ENCODE assay signal across 3 cellular contexts in the genomic region with DNA sequence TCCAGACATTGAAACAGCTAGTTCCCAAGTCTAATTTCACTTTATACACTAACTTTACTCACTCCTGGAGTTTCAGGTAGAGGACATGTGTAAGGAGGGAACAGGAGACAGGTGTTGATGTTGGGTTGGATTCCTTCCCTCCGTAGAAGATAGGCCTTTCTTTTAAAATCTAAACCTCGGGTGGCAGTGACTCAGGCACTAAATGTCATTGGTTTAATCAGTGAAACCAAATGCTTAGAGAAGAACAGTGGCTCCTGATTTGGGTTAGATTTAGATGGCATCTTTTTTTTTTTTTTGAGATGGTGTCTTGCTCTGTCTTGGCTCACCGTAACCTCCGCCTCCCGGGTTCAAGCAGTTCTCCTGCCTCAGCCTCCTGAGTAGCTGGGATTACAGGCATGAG.
A peak's percentile ranks its signal among the peaks of the same experiment; 100 is the strongest.
TF ChIP-seq lines count a peak whose summit lies in the region.

No MANE protein-coding gene starts in this region.

TF ChIP-seq in GM23338, 12 proteins besides CTCF, POLR2A, EP300 and RAD21 (continues in another document):
- TF ChIP-seq JUNB (IDR thresholded peaks at IDR 0.05; ENCODE audit: unreplicated experiment) (no peak), STAT1 (IDR thresholded peaks at IDR 0.05; ENCODE audit: unreplicated experiment) (no peak), ETS1 (IDR thresholded peaks at IDR 0.05) (no peak), EZH2 (IDR thresholded peaks at IDR 0.05; ENCODE audit: low read depth, unreplicated experiment) (no peak), ZNF331 (CRISPR knock-in tag; IDR thresholded peaks at IDR 0.05; ENCODE audit: low read depth) (no peak), NANOG (IDR thresholded peaks at IDR 0.05; ENCODE audit: borderline replicate concordance) (no peak), CREB1 (CRISPR knock-in tag; IDR thresholded peaks at IDR 0.05; ENCODE audit: low read depth) (no peak), ZNF114 (CRISPR knock-in tag; IDR thresholded peaks at IDR 0.05) (no peak), EZH2phosphoT487 (IDR thresholded peaks at IDR 0.05; ENCODE audit: unreplicated experiment) (no peak)

TF ChIP-seq in K562, 482 proteins besides CTCF, POLR2A, EP300 and RAD21:
- TF ChIP-seq LCOR (CRISPR knock-in tag; IDR thresholded peaks at IDR 0.05): 0 out of 2 replicates have a peak, but pooled peaks have one; percentile 40
- peak; percentile 35; the same call in 1 of the 2 replicates for TF ChIP-seq CBFA2T3 (IDR thresholded peaks at IDR 0.05)
- no peak for TF ChIP-seq RBM34 (IDR thresholded peaks at IDR 0.05; ENCODE audit: borderline replicate concordance, insufficient read depth, low read length)
- TF ChIP-seq, protein P1, sequence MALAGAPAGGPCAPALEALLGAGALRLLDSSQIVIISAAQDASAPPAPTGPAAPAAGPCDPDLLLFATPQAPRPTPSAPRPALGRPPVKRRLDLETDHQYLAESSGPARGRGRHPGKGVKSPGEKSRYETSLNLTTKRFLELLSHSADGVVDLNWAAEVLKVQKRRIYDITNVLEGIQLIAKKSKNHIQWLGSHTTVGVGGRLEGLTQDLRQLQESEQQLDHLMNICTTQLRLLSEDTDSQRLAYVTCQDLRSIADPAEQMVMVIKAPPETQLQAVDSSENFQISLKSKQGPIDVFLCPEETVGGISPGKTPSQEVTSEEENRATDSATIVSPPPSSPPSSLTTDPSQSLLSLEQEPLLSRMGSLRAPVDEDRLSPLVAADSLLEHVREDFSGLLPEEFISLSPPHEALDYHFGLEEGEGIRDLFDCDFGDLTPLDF (CRISPR knock-in tag; IDR thresholded peaks at IDR 0.05): 0 out of 2 replicates have a peak, but pooled peaks have one; percentile 34
TF ChIP-seq in K562: peak in this region for 3.

TF ChIP-seq in GM12891, 5 proteins besides CTCF, POLR2A, EP300 and RAD21:
- no peak for TF ChIP-seq PAX5 (IDR thresholded peaks at IDR 0.05; ENCODE audit: insufficient read depth, low read length, severe bottlenecking)
- no peak for TF ChIP-seq POLR2AphosphoS5 (IDR thresholded peaks at IDR 0.05; ENCODE audit: low read depth, low read length)
- no peak for TF ChIP-seq POU2F2 (IDR thresholded peaks at IDR 0.05; ENCODE audit: low read depth, low read length)
- no peak for TF ChIP-seq TAF1 (IDR thresholded peaks at IDR 0.05; ENCODE audit: low read depth, low read length)
- no peak for TF ChIP-seq SPI1 (IDR thresholded peaks at IDR 0.05; ENCODE audit: low read depth, low read length)
